In the genomic region with DNA sequence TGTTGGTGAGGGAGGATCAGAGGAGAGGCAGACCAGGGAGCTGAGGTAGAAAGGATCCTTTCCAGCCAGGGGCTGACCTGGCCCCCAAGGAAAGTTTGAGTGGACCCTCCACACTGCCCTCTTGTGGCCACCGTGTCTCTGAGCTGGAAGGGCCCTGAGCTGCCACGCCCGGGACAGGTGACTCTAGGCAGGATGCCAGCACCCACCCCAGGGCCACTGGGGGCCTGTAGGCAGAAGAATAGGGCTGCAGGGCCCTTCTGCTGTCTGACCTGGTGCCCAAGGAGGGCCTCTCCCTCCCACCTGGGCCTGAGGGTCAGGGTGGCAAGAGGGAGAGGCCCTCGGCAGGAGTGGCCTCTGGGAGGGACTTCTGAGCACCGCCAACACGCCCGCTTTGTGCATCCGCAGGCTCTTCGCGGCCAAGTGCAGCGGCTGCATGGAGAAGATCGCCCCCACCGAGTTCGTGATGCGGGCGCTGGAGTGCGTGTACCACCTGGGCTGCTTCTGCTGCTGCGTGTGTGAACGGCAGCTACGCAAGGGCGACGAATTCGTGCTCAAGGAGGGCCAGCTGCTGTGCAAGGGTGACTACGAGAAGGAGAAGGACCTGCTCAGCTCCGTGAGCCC, we compare ENCODE assay signal across 9 cellular contexts.
DNase-seq lines count a peak whose midpoint lies in the region; TF ChIP-seq lines count a peak whose summit lies in the region.
"Had no signal": no experiment of that assay in that cellular context is flagged by ENCODE, and none has a peak within 500 bp of the region (broad histone marks: within the 10 kb centered on the region; RNA-seq: fewer than 3 reads in every experiment).

No MANE protein-coding gene starts in this region.

- no peak overlapping the region for H3K4me2 ChIP-seq in osteoblast (ENCODE audit: insufficient read depth, low read length)

- H3K9me3 Mint-ChIP-seq in activated CD4-positive, alpha-beta memory T cell treated with anti-CD3 and anti-CD28 coated beads, Interleukin-2, amount 10 ng/mL, durations not matched to agents 7 days and 5 days, result no peaks in the 10 kb centered on the region

- H3K4me1 Mint-ChIP-seq in activated CD4-positive, alpha-beta memory T cell treated with anti-CD3 and anti-CD28 coated beads, Interleukin-2, amount 10 ng/mL, durations not matched to agents 7 days and 5 days, result no peaks in the 10 kb centered on the region

- DNase-seq in DMS53 (lab: John Stamatoyannopoulos, UW), result peak; percentile 77
- DNase-seq in LoVo (ENCODE audit: low spot score), result peak; percentile 26
- DNase-seq in activated CD4-positive, alpha-beta memory T cell treated with anti-CD3 and anti-CD28 coated beads, Interleukin-2, amount 10 ng/mL, durations not matched to agents 7 days and 5 days, result peak; percentile 58
- peak; percentile 54 for DNase-seq in epithelial cell of esophagus (ENCODE audit: low read depth)
- peak; percentile 94 for DNase-seq in osteoblast (ENCODE audit: insufficient read length, low spot score, missing footprints)
- DNase-seq in T1000 (lab: John Stamatoyannopoulos, UW), result no peak
- no peak for DNase-seq in HCEC 1CT
- DNase-seq in NCI-H187 (lab: John Stamatoyannopoulos, UW), result no peak

- H4K20me1 ChIP-seq in osteoblast (ENCODE audit: insufficient read depth, low read length), result no peaks in the 10 kb centered on the region

- H3K27me3 ChIP-seq in osteoblast (ENCODE audit: insufficient read depth, low read length), result peaks cover 4% of the 10 kb centered on the region
- H3K27me3 ChIP-seq: ovary had no signal

- POLR2A ChIA-PET in activated CD4-positive, alpha-beta memory T cell treated with anti-CD3 and anti-CD28 coated beads, Interleukin-2, amount 10 ng/mL, durations not matched to agents 7 days and 5 days (lab: Charles Lee), result interaction anchor here (1.3 to 1.4 kb wide), 2 partner anchors 13 to 78 kb away, joined by 3 read pairs; no protein-coding TSS in a partner anchor

- H3K36me3 ChIP-seq in osteoblast (ENCODE audit: insufficient read depth, low read length), result no peaks in the 10 kb centered on the region
- H3K36me3 ChIP-seq: ovary had no signal

- H3K27ac Mint-ChIP-seq in activated CD4-positive, alpha-beta memory T cell treated with anti-CD3 and anti-CD28 coated beads, Interleukin-2, amount 10 ng/mL, durations not matched to agents 7 days and 5 days, result no peak overlapping the region

- no peaks in the 10 kb centered on the region for H3K4me1 ChIP-seq in osteoblast (ENCODE audit: insufficient read depth, low read length)

- CTCF ChIA-PET in activated CD4-positive, alpha-beta memory T cell treated with anti-CD3 and anti-CD28 coated beads, Interleukin-2, amount 10 ng/mL, durations not matched to agents 7 days and 5 days (lab: Charles Lee), result interaction anchor here (0.5 to 3.1 kb wide), 25 partner anchors 10 to 190 kb away, joined by 3 to 20 read pairs (median 5); partner anchors contain the start of gene LMX1B

- no peak overlapping the region for H2AFZ ChIP-seq in osteoblast (ENCODE audit: low read length)

- no peak overlapping the region for H3K4me3 ChIP-seq in epithelial cell of esophagus (ENCODE audit: low read length)
- no peak overlapping the region for H3K4me3 ChIP-seq in osteoblast (ENCODE audit: insufficient read depth, low read length)
- H3K4me3 ChIP-seq: ovary had no signal

- H3K27me3 Mint-ChIP-seq in activated CD4-positive, alpha-beta memory T cell treated with anti-CD3 and anti-CD28 coated beads, Interleukin-2, amount 10 ng/mL, durations not matched to agents 7 days and 5 days, result peaks cover 20% of the 10 kb centered on the region

- TF ChIP-seq CTCF in epithelial cell of esophagus (IDR thresholded peaks at IDR 0.05; ENCODE audit: insufficient read depth, low read depth, low read length, missing control alignments) (peak; percentile 73), osteoblast (IDR thresholded peaks at IDR 0.05; ENCODE audit: extremely low read depth, low read depth, low read length) (peak; percentile 56)

- H3K9me3 ChIP-seq in osteoblast (ENCODE audit: low read depth, low read length), result no peaks in the 10 kb centered on the region
- H3K9me3 ChIP-seq: ovary had no signal

- no peak overlapping the region for H3K4me3 Mint-ChIP-seq in activated CD4-positive, alpha-beta memory T cell treated with anti-CD3 and anti-CD28 coated beads, Interleukin-2, amount 10 ng/mL, durations not matched to agents 7 days and 5 days

- H3K79me2 ChIP-seq in osteoblast (ENCODE audit: insufficient read depth, low read length), result no peaks in the 10 kb centered on the region

- no peak overlapping the region for H3K27ac ChIP-seq in osteoblast (ENCODE audit: low read depth, low read length)
- H3K27ac ChIP-seq: ovary had no signal

- H3K36me3 Mint-ChIP-seq in activated CD4-positive, alpha-beta memory T cell treated with anti-CD3 and anti-CD28 coated beads, Interleukin-2, amount 10 ng/mL, durations not matched to agents 7 days and 5 days (ENCODE audit: low read depth), result no peaks in the 10 kb centered on the region

Comparison
In these comparisons a context has a peak if more than half of its experiments do, and no peak if none do; other contexts are left out.
1. DNase-seq: peak in DMS53 (single experiment), LoVo (single experiment), activated CD4-positive, alpha-beta memory T cell treated with anti-CD3 and anti-CD28 coated beads, Interleukin-2, amount 10 ng/mL, durations not matched to agents 7 days and 5 days (single experiment), epithelial cell of esophagus (single experiment) and osteoblast (single experiment); none in T1000 (single experiment), HCEC 1CT (single experiment) and NCI-H187 (0 of 2).